Comparison of ENCODE assay signal across 25 cellular contexts in genomic region chr4:189837462-189837861, GRCh38.
"Had no signal": no experiment of that assay in that cellular context is flagged by ENCODE, and none has a peak within 500 bp of the region (broad histone marks: within the 10 kb centered on the region; RNA-seq: fewer than 3 reads in every experiment).

No MANE protein-coding gene starts in this region.

- H3K9me3 Mint-ChIP-seq: dendritic cell treated with granulocyte-macrophage colony-stimulating factor and Interleukin-4, amounts not matched to agents 40 ng/mL and 50 ng/mL, for 4 days had no signal

- H3K9me3 ChIP-seq: colonic mucosa, esophagus muscularis mucosa, esophagus squamous epithelium, gastrocnemius medialis, gastroesophageal sphincter, heart left ventricle, heart right ventricle had no signal

- ATAC-seq: effector memory CD8-positive, alpha-beta T cell; esophagus mucosa; foreskin keratinocyte; gastrocnemius medialis; gastroesophageal sphincter; heart left ventricle; heart right ventricle had no signal

- H3K27me3 Mint-ChIP-seq: effector memory CD8-positive, alpha-beta T cell had no signal

- H3K27ac ChIP-seq: colonic mucosa, coronary artery, dorsolateral prefrontal cortex, epithelial cell of prostate, esophagus muscularis mucosa, esophagus squamous epithelium, foreskin keratinocyte, gastrocnemius medialis, gastroesophageal sphincter had no signal

- DNase-seq: colonic mucosa; cortex of kidney; dermis blood vessel endothelial cell; dorsolateral prefrontal cortex; effector CD4-positive, alpha-beta T cell; effector CD8-positive, alpha-beta T cell; effector memory CD4-positive, alpha-beta T cell; effector memory CD8-positive, alpha-beta T cell; endodermal cell; erythroblast; esophagus squamous epithelium; foreskin fibroblast; foreskin keratinocyte; foreskin melanocyte; gastrocnemius medialis; glutamatergic neuron; head of caudate nucleus; heart left ventricle; heart right ventricle had no signal

- H3K4me3 Mint-ChIP-seq: dendritic cell treated with granulocyte-macrophage colony-stimulating factor and Interleukin-4, amounts not matched to agents 40 ng/mL and 50 ng/mL, for 4 days; effector memory CD8-positive, alpha-beta T cell; endodermal cell had no signal

- H3K36me3 ChIP-seq: colonic mucosa, esophagus muscularis mucosa, esophagus squamous epithelium, gastrocnemius medialis, gastroesophageal sphincter, heart left ventricle, heart right ventricle had no signal

- H3K4me1 Mint-ChIP-seq: endodermal cell had no signal

- H3K4me1 ChIP-seq: colonic mucosa, esophagus muscularis mucosa, esophagus squamous epithelium, foreskin keratinocyte, gastrocnemius medialis, gastroesophageal sphincter had no signal

- H3K27ac Mint-ChIP-seq: dendritic cell treated with granulocyte-macrophage colony-stimulating factor and Interleukin-4, amounts not matched to agents 40 ng/mL and 50 ng/mL, for 4 days; effector memory CD8-positive, alpha-beta T cell; endodermal cell had no signal

- H3K27me3 ChIP-seq: colonic mucosa, esophagus muscularis mucosa, esophagus squamous epithelium, foreskin keratinocyte, gastrocnemius medialis, gastroesophageal sphincter, heart left ventricle, heart right ventricle had no signal

- H3K4me3 ChIP-seq: colonic mucosa, coronary artery, dorsolateral prefrontal cortex, esophagus muscularis mucosa, esophagus squamous epithelium, gastrocnemius medialis, gastroesophageal sphincter, heart left ventricle, heart right ventricle had no signal
